ENCODE assay signal across 18 cellular contexts in the genomic region with DNA sequence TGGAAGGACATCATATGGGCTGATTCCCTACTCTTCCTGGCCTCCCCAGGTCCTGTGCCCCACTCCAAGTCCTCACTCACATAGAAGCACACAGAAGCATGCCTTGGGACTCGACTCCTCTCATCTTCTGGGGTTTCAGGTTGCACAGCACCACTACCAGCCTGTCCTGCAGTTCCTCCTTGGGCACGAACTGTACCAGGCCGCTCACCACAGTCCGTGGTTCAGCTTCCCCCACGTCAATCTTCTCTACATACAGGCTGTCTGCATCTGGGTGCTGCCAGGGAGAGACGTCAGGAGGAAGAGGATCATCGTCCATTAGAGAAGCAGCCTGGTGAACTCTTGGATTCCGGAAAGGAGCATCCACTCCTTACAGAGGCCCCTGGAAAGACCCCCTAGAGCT. TPM values are rescaled to one million over a fixed set of nuclear protein-coding genes. Genes with fewer than 3 reads are reported as not detected.
DNase-seq lines count a peak whose midpoint lies in the region; ATAC-seq and TF ChIP-seq lines count a peak whose summit lies in the region.
"Had no signal": no experiment of that assay in that cellular context is flagged by ENCODE, and none has a peak within 500 bp of the region (broad histone marks: within the 10 kb centered on the region; RNA-seq: fewer than 3 reads in every experiment).

No MANE protein-coding gene starts in this region.

- H3K9me3 Mint-ChIP-seq in activated CD8-positive, alpha-beta T cell treated with anti-CD3 and anti-CD28 coated beads, Interleukin-2, amount 10 ng/mL, durations not matched to agents 7 days and 5 days (ENCODE audit: insufficient read depth) = no peaks in the 10 kb centered on the region
- no peaks in the 10 kb centered on the region for H3K9me3 Mint-ChIP-seq in activated CD8-positive, alpha-beta T cell treated with anti-CD3 and anti-CD28 coated beads for 36 hours
- H3K9me3 Mint-ChIP-seq in naive thymus-derived CD4-positive, alpha-beta T cell = no peaks in the 10 kb centered on the region
- H3K9me3 Mint-ChIP-seq: CD8-positive, alpha-beta memory T cell; GM23338 had no signal

- no peaks in the 10 kb centered on the region for H3K27me3 ChIP-seq in naive thymus-derived CD4-positive, alpha-beta T cell (ENCODE audit: control insufficient read depth in 2 of 2, insufficient read depth in 2 of 2, low read length in 2 of 2)
- no peaks in the 10 kb centered on the region for H3K27me3 ChIP-seq in dorsolateral prefrontal cortex
- H3K27me3 ChIP-seq: Peyer's patch had no signal

- peaks cover 68% of the 10 kb centered on the region for H3K36me3 Mint-ChIP-seq in activated CD8-positive, alpha-beta T cell treated with anti-CD3 and anti-CD28 coated beads, Interleukin-2, amount 10 ng/mL, durations not matched to agents 7 days and 5 days (ENCODE audit: low read depth)
- peaks cover 57% of the 10 kb centered on the region for H3K36me3 Mint-ChIP-seq in activated CD8-positive, alpha-beta T cell treated with anti-CD3 and anti-CD28 coated beads for 36 hours (ENCODE audit: low read depth)
- H3K36me3 Mint-ChIP-seq in naive thymus-derived CD4-positive, alpha-beta T cell = peaks cover 9 to 41% (median 9%) of the 10 kb centered on the region in 5 donors

- no peaks in the 10 kb centered on the region for H3K27me3 Mint-ChIP-seq in activated CD8-positive, alpha-beta T cell treated with anti-CD3 and anti-CD28 coated beads, Interleukin-2, amount 10 ng/mL, durations not matched to agents 7 days and 5 days (ENCODE audit: low read depth)
- no peaks in the 10 kb centered on the region for H3K27me3 Mint-ChIP-seq in activated CD8-positive, alpha-beta T cell treated with anti-CD3 and anti-CD28 coated beads for 36 hours
- H3K27me3 Mint-ChIP-seq in naive thymus-derived CD4-positive, alpha-beta T cell = no peaks in the 10 kb centered on the region
- H3K27me3 Mint-ChIP-seq: CD8-positive, alpha-beta memory T cell had no signal

- no peak overlapping the region for H3K4me3 ChIP-seq in naive thymus-derived CD4-positive, alpha-beta T cell (ENCODE audit: low read length)
- no peak overlapping the region for H3K4me3 ChIP-seq in dorsolateral prefrontal cortex
- H3K4me3 ChIP-seq: GM23338, Peyer's patch had no signal

- CTCF ChIA-PET in activated CD8-positive, alpha-beta T cell treated with anti-CD3 and anti-CD28 coated beads, Interleukin-2, amount 10 ng/mL, durations not matched to agents 7 days and 5 days (lab: Charles Lee) = no interaction called here
- CTCF ChIA-PET in activated CD8-positive, alpha-beta T cell treated with anti-CD3 and anti-CD28 coated beads for 36 hours (lab: Charles Lee) = interaction anchor here (13.2 kb wide), 1 partner anchor 69 kb away, joined by 197 read pairs; no protein-coding TSS in a partner anchor
- CTCF ChIA-PET in RWPE1 (lab: Yijun Ruan, JAX) = interaction anchor here (0.6 kb wide), 1 partner anchor 27 kb away, joined by 4 read pairs; no protein-coding TSS in a partner anchor
- CTCF ChIA-PET in naive thymus-derived CD4-positive, alpha-beta T cell (lab: Charles Lee) = no interaction called here

- no peak for DNase-seq in activated CD8-positive, alpha-beta T cell treated with anti-CD3 and anti-CD28 coated beads, Interleukin-2, amount 10 ng/mL, durations not matched to agents 7 days and 5 days
- DNase-seq in activated CD8-positive, alpha-beta T cell treated with anti-CD3 and anti-CD28 coated beads for 36 hours = no peak
- DNase-seq in RWPE1 (ENCODE audit: low spot score) (no peak), occipital lobe (lab: John Stamatoyannopoulos, UW) (no peak), dorsolateral prefrontal cortex (no peak)
- no peak for DNase-seq in naive thymus-derived CD4-positive, alpha-beta T cell
- DNase-seq in activated CD4-positive, alpha-beta T cell treated with anti-CD3 and anti-CD28 coated beads for 1 hour = no peak
- DNase-seq: 8988T; CD8-positive, alpha-beta memory T cell; GF-D8; KG1; NCI-H1436; NCI-H2029; NCI-H524; SHP77 had no signal

- no peaks in the 10 kb centered on the region for H3K4me1 ChIP-seq in naive thymus-derived CD4-positive, alpha-beta T cell (ENCODE audit: control insufficient read depth in 2 of 2, insufficient read depth in 2 of 2, low read length in 2 of 2)
- H3K4me1 ChIP-seq: Peyer's patch had no signal

- POLR2A ChIA-PET in activated CD8-positive, alpha-beta T cell treated with anti-CD3 and anti-CD28 coated beads, Interleukin-2, amount 10 ng/mL, durations not matched to agents 7 days and 5 days (lab: Charles Lee) = interaction anchor here (0.7 kb wide), 1 partner anchor 78 kb away, joined by 4 read pairs; no protein-coding TSS in a partner anchor
- POLR2A ChIA-PET in activated CD8-positive, alpha-beta T cell treated with anti-CD3 and anti-CD28 coated beads for 36 hours (lab: Charles Lee) = interaction anchor here (0.6 to 0.9 kb wide), 2 partner anchors 9 to 103 kb away, joined by 4 read pairs; no protein-coding TSS in a partner anchor
- POLR2A ChIA-PET in RWPE1 (lab: Yijun Ruan, JAX; ENCODE audit: low non-redundant PET) = no interaction called here
- POLR2A ChIA-PET in naive thymus-derived CD4-positive, alpha-beta T cell (lab: Charles Lee) = no interaction called here

- peaks cover 19 to 89% (median 21%) of the 10 kb centered on the region in 3 experiments for H3K36me3 ChIP-seq in naive thymus-derived CD4-positive, alpha-beta T cell (ENCODE audit: control insufficient read depth in 2 of 3, insufficient read depth in 3 of 3, low read length in 3 of 3)

- intact Hi-C loops in activated CD8-positive, alpha-beta T cell treated with anti-CD3 and anti-CD28 coated beads for 36 hours (cut with micrococcal nuclease) = no loop called here
- intact Hi-C loops in naive thymus-derived CD4-positive, alpha-beta T cell (cut with micrococcal nuclease) = no loop called here
- intact Hi-C loops in dorsolateral prefrontal cortex (cut with DNase I) = no loop called here

- H3K4me3 Mint-ChIP-seq in activated CD8-positive, alpha-beta T cell treated with anti-CD3 and anti-CD28 coated beads, Interleukin-2, amount 10 ng/mL, durations not matched to agents 7 days and 5 days = no peak overlapping the region
- no peak overlapping the region for H3K4me3 Mint-ChIP-seq in activated CD8-positive, alpha-beta T cell treated with anti-CD3 and anti-CD28 coated beads for 36 hours
- H3K4me3 Mint-ChIP-seq in naive thymus-derived CD4-positive, alpha-beta T cell = no peak overlapping the region
- H3K4me3 Mint-ChIP-seq: CD8-positive, alpha-beta memory T cell; GM23338 had no signal

- peak overlapping the region; percentile 35 for H3K27ac Mint-ChIP-seq in activated CD8-positive, alpha-beta T cell treated with anti-CD3 and anti-CD28 coated beads, Interleukin-2, amount 10 ng/mL, durations not matched to agents 7 days and 5 days
- H3K27ac Mint-ChIP-seq in activated CD8-positive, alpha-beta T cell treated with anti-CD3 and anti-CD28 coated beads for 36 hours = no peak overlapping the region
- peak overlapping the region in 3 of 9 donors; percentile 24 to 38 (median 33) for H3K27ac Mint-ChIP-seq in naive thymus-derived CD4-positive, alpha-beta T cell
- H3K27ac Mint-ChIP-seq: GM23338 had no signal

- H3K4me1 Mint-ChIP-seq in activated CD8-positive, alpha-beta T cell treated with anti-CD3 and anti-CD28 coated beads, Interleukin-2, amount 10 ng/mL, durations not matched to agents 7 days and 5 days (ENCODE audit: low read depth) = peaks cover 9% of the 10 kb centered on the region
- peaks cover 7% of the 10 kb centered on the region for H3K4me1 Mint-ChIP-seq in activated CD8-positive, alpha-beta T cell treated with anti-CD3 and anti-CD28 coated beads for 36 hours (ENCODE audit: low read depth)
- H3K4me1 Mint-ChIP-seq in naive thymus-derived CD4-positive, alpha-beta T cell = peaks cover 0 to 9% (median 0%) of the 10 kb centered on the region in 7 donors

- TF ChIP-seq CTCF in activated CD8-positive, alpha-beta T cell treated with anti-CD3 and anti-CD28 coated beads for 36 hours (IDR thresholded peaks at IDR 0.05) = no peak
- TF ChIP-seq CTCF in RWPE1 (conservative IDR thresholded peaks at IDR 0.05; ENCODE audit: low read depth) (no peak), dorsolateral prefrontal cortex (IDR thresholded peaks at IDR 0.05 in 54 of 56, conservative IDR thresholded peaks at IDR 0.05 in 2 of 56; ENCODE audit: low read depth in 1 of 56, partially characterized antibody in 56 of 56) (no peak)

- peak overlapping the region; percentile 50 for H3K27ac ChIP-seq in RWPE1
- no peak overlapping the region for H3K27ac ChIP-seq in naive thymus-derived CD4-positive, alpha-beta T cell (ENCODE audit: low read depth, low read length)
- peak overlapping the region in 4 of 59 donors; percentile 11 to 59 (median 39) for H3K27ac ChIP-seq in dorsolateral prefrontal cortex
- H3K27ac ChIP-seq: Peyer's patch had no signal

- ATAC-seq in activated CD8-positive, alpha-beta T cell treated with anti-CD3 and anti-CD28 coated beads, Interleukin-2, amount 10 ng/mL, durations not matched to agents 7 days and 5 days = no peak
- ATAC-seq in activated CD8-positive, alpha-beta T cell treated with anti-CD3 and anti-CD28 coated beads for 36 hours = no peak
- ATAC-seq in esophagus mucosa = peak; percentile 3
- peak; percentile 61 for ATAC-seq in naive thymus-derived CD4-positive, alpha-beta T cell
- ATAC-seq: GM23338 had no signal

- H3K9me3 ChIP-seq in naive thymus-derived CD4-positive, alpha-beta T cell (ENCODE audit: control insufficient read depth in 2 of 3, low read length in 3 of 3) = no peaks in the 10 kb centered on the region
- H3K9me3 ChIP-seq: Peyer's patch had no signal

RNA-seq across cellular contexts. Expression of a gene that starts 37.2 kb away (rescaled TPM):
- total RNA-seq in activated CD8-positive, alpha-beta T cell treated with anti-CD3 and anti-CD28 coated beads, Interleukin-2, amount 10 ng/mL, durations not matched to agents 7 days and 5 days = 100 to 1,000 TPM; 175 to 189 TPM
- total RNA-seq in activated CD8-positive, alpha-beta T cell treated with anti-CD3 and anti-CD28 coated beads for 36 hours = 100 to 1,000 TPM; 231 to 238 TPM
- 93.3 TPM for total RNA-seq in esophagus mucosa
- 100 to 1,000 TPM in 2 of 5 experiments, 10 to 100 TPM in 3; 70.2 to 175 (median 86.8) TPM for total RNA-seq in naive thymus-derived CD4-positive, alpha-beta T cell
- polyA plus RNA-seq in naive thymus-derived CD4-positive, alpha-beta T cell = 10 to 100 TPM; 48.6 to 49.5 TPM
- 43.4 TPM for total RNA-seq in occipital lobe
- 100 to 1,000 TPM in 107 of 120 experiments, 10 to 100 TPM in 13; 66.2 to 170 (median 126) TPM for total RNA-seq in dorsolateral prefrontal cortex

RNA-seq across cellular contexts. Expression of a gene that starts 37.4 kb away (rescaled TPM):
- total RNA-seq in activated CD8-positive, alpha-beta T cell treated with anti-CD3 and anti-CD28 coated beads, Interleukin-2, amount 10 ng/mL, durations not matched to agents 7 days and 5 days = 10 to 100 TPM; 78.3 to 78.9 TPM
- total RNA-seq in activated CD8-positive, alpha-beta T cell treated with anti-CD3 and anti-CD28 coated beads for 36 hours = 10 to 100 TPM; 25.7 to 27.3 TPM
- total RNA-seq in esophagus mucosa = 16.5 TPM
- total RNA-seq in naive thymus-derived CD4-positive, alpha-beta T cell = 10 to 100 TPM; 36.3 to 69.0 (median 60.2) TPM
- 1 to 10 TPM; 9.3 to 9.6 TPM for polyA plus RNA-seq in naive thymus-derived CD4-positive, alpha-beta T cell
- 42.7 TPM for total RNA-seq in occipital lobe
- total RNA-seq in dorsolateral prefrontal cortex = 10 to 100 TPM; 26.9 to 75.5 (median 43.2) TPM

Comparison
In these comparisons a context has a peak if more than half of its experiments do, and no peak if none do; other contexts are left out.
1. CTCF ChIA-PET loops: an anchor here in activated CD8-positive, alpha-beta T cell treated with anti-CD3 and anti-CD28 coated beads for 36 hours (13.2 kb wide) and RWPE1 (0.6 kb wide); none called in activated CD8-positive, alpha-beta T cell treated with anti-CD3 and anti-CD28 coated beads, Interleukin-2, amount 10 ng/mL, durations not matched to agents 7 days and 5 days and naive thymus-derived CD4-positive, alpha-beta T cell.
2. ATAC-seq: peak in esophagus mucosa (single experiment) and naive thymus-derived CD4-positive, alpha-beta T cell (single experiment); none in activated CD8-positive, alpha-beta T cell treated with anti-CD3 and anti-CD28 coated beads, Interleukin-2, amount 10 ng/mL, durations not matched to agents 7 days and 5 days (single experiment) and activated CD8-positive, alpha-beta T cell treated with anti-CD3 and anti-CD28 coated beads for 36 hours (single experiment).
3. POLR2A ChIA-PET loops: an anchor here in activated CD8-positive, alpha-beta T cell treated with anti-CD3 and anti-CD28 coated beads, Interleukin-2, amount 10 ng/mL, durations not matched to agents 7 days and 5 days (0.7 kb wide) and activated CD8-positive, alpha-beta T cell treated with anti-CD3 and anti-CD28 coated beads for 36 hours (0.6 to 0.9 kb wide); none called in RWPE1 and naive thymus-derived CD4-positive, alpha-beta T cell.